In the genomic region with DNA sequence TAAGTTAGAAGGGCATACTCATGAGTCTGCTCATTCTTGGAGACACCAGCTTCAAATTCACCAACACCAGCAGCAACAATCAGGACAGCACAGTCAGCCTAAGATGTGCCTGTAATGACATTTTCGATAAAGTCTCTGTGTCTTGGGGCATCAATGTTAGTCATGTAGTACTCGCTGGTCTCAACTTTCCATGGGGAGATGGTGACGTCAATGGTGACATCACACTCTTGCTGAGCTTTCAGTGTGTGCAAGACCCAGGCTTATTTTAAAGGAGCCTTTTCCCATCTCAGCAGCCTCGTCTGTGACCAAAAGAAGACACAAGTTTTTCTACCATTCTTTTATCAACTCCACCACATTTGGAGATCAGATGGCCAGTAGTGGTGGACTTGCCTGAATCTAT, we compare ENCODE assay signal across 14 cellular contexts.
"Had no signal": no experiment of that assay in that cellular context is flagged by ENCODE, and none has a peak within 500 bp of the region (broad histone marks: within the 10 kb centered on the region; RNA-seq: fewer than 3 reads in every experiment).

No MANE protein-coding gene starts in this region.

- ATAC-seq: gastrocnemius medialis; heart right ventricle; naive thymus-derived CD8-positive, alpha-beta T cell had no signal

- H3K36me3 ChIP-seq: gastrocnemius medialis, heart right ventricle, neutrophil, sigmoid colon had no signal

- H3K4me1 ChIP-seq: gastrocnemius medialis, sigmoid colon had no signal

- DNase-seq: cortex of kidney; dorsolateral prefrontal cortex; effector CD8-positive, alpha-beta T cell; gastrocnemius medialis; heart right ventricle; hypothalamus; kidney glomerular epithelial cell; mucosa of descending colon; naive thymus-derived CD8-positive, alpha-beta T cell; sigmoid colon; stimulated activated naive CD4-positive, alpha-beta T cell treated with Interleukin-2 at 50 U/mL for 16 hours had no signal

- H3K4me3 ChIP-seq: dorsolateral prefrontal cortex, gastrocnemius medialis, heart right ventricle, mucosa of descending colon, sigmoid colon, skin epidermis had no signal

- H3K27me3 ChIP-seq: dorsolateral prefrontal cortex, gastrocnemius medialis, neutrophil, sigmoid colon had no signal

- H3K9me3 ChIP-seq: gastrocnemius medialis, mucosa of descending colon, neutrophil, sigmoid colon had no signal

- H3K27ac ChIP-seq: dorsolateral prefrontal cortex, gastrocnemius medialis, heart right ventricle, neutrophil, sigmoid colon, skin epidermis had no signal

- FAIRE-seq: islet of Langerhans had no signal
